Comparison of ENCODE assay signal across 32 cellular contexts in genomic region chr5:116078199-116078598, GRCh38. TPM values are rescaled to one million over a fixed set of nuclear protein-coding genes. Genes with fewer than 3 reads are reported as not detected.
"Had no signal": no experiment of that assay in that cellular context is flagged by ENCODE, and none has a peak within 500 bp of the region (broad histone marks: within the 10 kb centered on the region; RNA-seq: fewer than 3 reads in every experiment).

No MANE protein-coding gene starts in this region.

- H3K27ac Mint-ChIP-seq: stimulated activated effector memory CD8-positive, alpha-beta T cell treated with anti-CD3 and anti-CD28 coated beads, Interleukin-12 subunit alpha, Interleukin-12 subunit beta, amount 100 ng/mL, for 72 hours; stimulated activated naive B cell treated with anti-CD40 and anti-IgM and Interleukin-4, amounts not matched to agents 10 μg/mL and 1 μg/mL and 100 μg/mL, for 72 hours; stimulated activated naive CD8-positive, alpha-beta T cell treated with anti-CD3 and anti-CD28 coated beads, Interleukin-15, amount 100 ng/mL, for 72 hours; stimulated activated naive CD8-positive, alpha-beta T cell treated with anti-CD3 and anti-CD28 coated beads, Interleukin-15, Interleukin-2, amounts not matched to agents 100 ng/mL and 50 ng/mL, for 24 hours; type B pancreatic cell had no signal

- DNase-seq: stimulated activated CD4-positive, alpha-beta T cell treated with anti-CD3 and anti-CD28 coated beads, Interleukin-2, amount 100 ng/mL, for 48 hours; stimulated activated CD4-positive, alpha-beta T cell treated with anti-CD3 and anti-CD28 coated beads, Interleukin-4, amount 100 ng/mL, for 1 hour; stimulated activated CD4-positive, alpha-beta T cell treated with anti-CD3 and anti-CD28 coated beads, Interleukin-4, amount 100 ng/mL, for 24 hours; stimulated activated CD4-positive, alpha-beta T cell treated with anti-CD3 and anti-CD28 coated beads, Interleukin-4, amount 100 ng/mL, for 4 hours; stimulated activated CD8-positive, alpha-beta memory T cell treated with anti-CD3 and anti-CD28 coated beads, Interleukin-4, amount 100 ng/mL, for 48 hours; stimulated activated naive B cell treated with anti-CD40 and anti-IgM and Interleukin-4, amounts not matched to agents 10 μg/mL and 1 μg/mL and 100 μg/mL, for 72 hours; stimulated activated naive CD4-positive, alpha-beta T cell; stimulated activated naive CD4-positive, alpha-beta T cell treated with Interleukin-2 at 50 U/mL for 16 hours; stimulated activated naive CD8-positive, alpha-beta T cell treated with anti-CD3 and anti-CD28 coated beads, Interleukin-15, amount 100 ng/mL, for 72 hours; stimulated activated naive CD8-positive, alpha-beta T cell treated with anti-CD3 and anti-CD28 coated beads, Interleukin-15, Interleukin-2, amounts not matched to agents 100 U/mL and 50 U/mL, for 24 hours; stomach; substantia nigra; testis; thyroid gland; tibial artery; transverse colon; trophoblast cell; upper lobe of left lung; upper lobe of right lung; uterus had no signal

- H3K4me1 ChIP-seq: stomach, suprapubic skin, testis, thyroid gland, tibial artery, upper lobe of left lung, upper lobe of right lung, uterus, vagina had no signal

- H3K4me3 Mint-ChIP-seq: stimulated activated effector memory CD8-positive, alpha-beta T cell treated with anti-CD3 and anti-CD28 coated beads, Interleukin-12 subunit alpha, Interleukin-12 subunit beta, amount 100 ng/mL, for 72 hours; stimulated activated memory B cell treated with anti-CD40 and anti-IgM and Interleukin-4, amounts not matched to agents 10 μg/mL and 1 μg/mL and 100 μg/mL, for 72 hours; stimulated activated naive B cell treated with anti-CD40 and anti-IgM and Interleukin-4, amounts not matched to agents 10 μg/mL and 1 μg/mL and 100 μg/mL, for 72 hours; stimulated activated naive CD8-positive, alpha-beta T cell treated with anti-CD3 and anti-CD28 coated beads, Interleukin-15, amount 100 ng/mL, for 72 hours; stimulated activated naive CD8-positive, alpha-beta T cell treated with anti-CD3 and anti-CD28 coated beads, Interleukin-15, Interleukin-2, amounts not matched to agents 100 ng/mL and 50 ng/mL, for 24 hours; type B pancreatic cell had no signal

- ATAC-seq: stimulated activated effector memory CD8-positive, alpha-beta T cell treated with anti-CD3 and anti-CD28 coated beads, Interleukin-12 subunit alpha, Interleukin-12 subunit beta, amount 100 ng/mL, for 72 hours; stimulated activated memory B cell treated with anti-CD40 and anti-IgM and Interleukin-4, amounts not matched to agents 10 μg/mL and 1 μg/mL and 100 μg/mL, for 72 hours; stimulated activated naive B cell treated with anti-CD40 and anti-IgM and Interleukin-4, amounts not matched to agents 10 μg/mL and 1 μg/mL and 100 μg/mL, for 72 hours; stimulated activated naive CD8-positive, alpha-beta T cell treated with anti-CD3 and anti-CD28 coated beads, Interleukin-15, amount 100 ng/mL, for 72 hours; stimulated activated naive CD8-positive, alpha-beta T cell treated with anti-CD3 and anti-CD28 coated beads, Interleukin-15, Interleukin-2, amounts not matched to agents 100 U/mL and 50 U/mL, for 24 hours; upper lobe of right lung had no signal

- H3K9me3 Mint-ChIP-seq: stimulated activated effector memory CD8-positive, alpha-beta T cell treated with anti-CD3 and anti-CD28 coated beads, Interleukin-12 subunit alpha, Interleukin-12 subunit beta, amount 100 ng/mL, for 72 hours; stimulated activated memory B cell treated with anti-CD40 and anti-IgM and Interleukin-4, amounts not matched to agents 10 μg/mL and 1 μg/mL and 100 μg/mL, for 72 hours; type B pancreatic cell had no signal

- H3K27me3 Mint-ChIP-seq: stimulated activated memory B cell treated with anti-CD40 and anti-IgM and Interleukin-4, amounts not matched to agents 10 μg/mL and 1 μg/mL and 100 μg/mL, for 72 hours; stimulated activated naive B cell treated with anti-CD40 and anti-IgM and Interleukin-4, amounts not matched to agents 10 μg/mL and 1 μg/mL and 100 μg/mL, for 72 hours; stimulated activated naive CD8-positive, alpha-beta T cell treated with anti-CD3 and anti-CD28 coated beads, Interleukin-15, amount 100 ng/mL, for 72 hours; type B pancreatic cell had no signal

- H3K9me3 ChIP-seq: stomach, suprapubic skin, testis, thoracic aorta, thyroid gland, tibial artery, tibial nerve, transverse colon, upper lobe of left lung, upper lobe of right lung, uterus, vagina had no signal

- H3K27ac ChIP-seq: stomach, suprapubic skin, testis, thoracic aorta, thyroid gland, tibial artery, tibial nerve, transverse colon, upper lobe of left lung, upper lobe of right lung, uterus, vagina had no signal

- H3K36me3 ChIP-seq: thoracic aorta, thyroid gland, tibial artery, transverse colon, upper lobe of left lung, upper lobe of right lung, uterus had no signal

- H3K4me3 ChIP-seq: stomach, suprapubic skin, testis, thoracic aorta, thyroid gland, tibial artery, tibial nerve, transverse colon, upper lobe of left lung, upper lobe of right lung, uterus, vagina had no signal

- H3K27me3 ChIP-seq: stomach, testis, thyroid gland, tibial artery, tibial nerve, transverse colon, upper lobe of left lung, upper lobe of right lung, uterus, vagina had no signal

- H3K36me3 Mint-ChIP-seq: stimulated activated effector memory CD8-positive, alpha-beta T cell treated with anti-CD3 and anti-CD28 coated beads, Interleukin-12 subunit alpha, Interleukin-12 subunit beta, amount 100 ng/mL, for 72 hours; type B pancreatic cell had no signal

RNA-seq across cellular contexts. Expression of gene ARL14EPL, which starts 45.9 kb away (rescaled TPM):
- total RNA-seq: stomach, subcutaneous adipose tissue, suprapubic skin, temporal lobe, testis, thyroid gland, transverse colon, upper lobe of left lung, upper lobe of right lung, ureter, urinary bladder, uterus, vagina had no signal
- polyA plus RNA-seq: stomach, urinary bladder had no signal
